ENCODE assay signal across 1 cellular context in the genomic region with DNA sequence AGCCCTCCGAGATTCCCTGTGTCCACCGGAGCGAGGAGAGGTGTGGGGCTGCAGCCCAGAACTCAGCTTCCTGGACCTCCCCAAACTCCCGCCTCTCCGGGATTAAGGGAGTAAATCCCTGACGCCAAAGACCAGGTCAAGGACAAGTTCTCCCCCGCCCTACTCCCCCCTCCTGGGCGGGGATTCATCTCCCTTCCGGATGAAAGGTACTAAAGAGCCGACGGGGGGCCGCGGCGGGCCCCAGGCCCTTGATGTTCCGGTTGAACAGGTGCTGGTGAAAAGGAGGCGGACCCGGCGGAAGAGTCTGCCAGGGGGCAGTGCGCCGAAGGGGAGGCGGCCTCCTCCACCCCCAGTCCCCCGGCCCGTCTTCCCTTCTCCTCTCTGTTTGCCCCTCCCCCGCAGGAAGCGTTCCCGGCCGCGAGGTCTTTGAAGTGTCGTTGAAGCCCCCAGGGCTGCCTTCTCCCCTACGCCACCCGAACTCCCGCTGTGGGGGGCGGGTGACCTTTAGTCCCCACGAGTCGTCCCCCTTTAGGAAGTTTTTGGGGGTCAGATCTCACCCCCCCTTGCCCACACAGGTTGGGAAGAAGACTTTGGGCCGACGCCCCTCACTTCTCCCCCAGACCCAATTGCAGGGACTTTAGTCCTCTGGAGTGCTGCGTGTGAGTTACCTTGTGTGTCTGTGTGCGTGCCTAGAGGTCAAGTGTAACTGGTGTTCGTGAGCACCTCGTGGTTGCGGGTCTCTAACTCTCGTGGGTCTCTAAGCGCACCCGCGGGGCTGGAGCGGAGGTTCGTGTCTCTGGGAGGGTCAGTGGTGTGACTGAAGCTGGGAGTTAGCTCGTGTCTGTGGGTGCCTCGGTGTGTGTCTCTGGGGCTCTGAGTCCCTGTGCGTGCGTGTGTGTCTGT.
TF ChIP-seq lines count a peak whose summit lies in the region.

No MANE protein-coding gene starts in this region.

TF ChIP-seq in K562, 482 proteins besides CTCF, POLR2A, EP300 and RAD21 (continued from another document and continues in another):
- TF ChIP-seq, protein P1, sequence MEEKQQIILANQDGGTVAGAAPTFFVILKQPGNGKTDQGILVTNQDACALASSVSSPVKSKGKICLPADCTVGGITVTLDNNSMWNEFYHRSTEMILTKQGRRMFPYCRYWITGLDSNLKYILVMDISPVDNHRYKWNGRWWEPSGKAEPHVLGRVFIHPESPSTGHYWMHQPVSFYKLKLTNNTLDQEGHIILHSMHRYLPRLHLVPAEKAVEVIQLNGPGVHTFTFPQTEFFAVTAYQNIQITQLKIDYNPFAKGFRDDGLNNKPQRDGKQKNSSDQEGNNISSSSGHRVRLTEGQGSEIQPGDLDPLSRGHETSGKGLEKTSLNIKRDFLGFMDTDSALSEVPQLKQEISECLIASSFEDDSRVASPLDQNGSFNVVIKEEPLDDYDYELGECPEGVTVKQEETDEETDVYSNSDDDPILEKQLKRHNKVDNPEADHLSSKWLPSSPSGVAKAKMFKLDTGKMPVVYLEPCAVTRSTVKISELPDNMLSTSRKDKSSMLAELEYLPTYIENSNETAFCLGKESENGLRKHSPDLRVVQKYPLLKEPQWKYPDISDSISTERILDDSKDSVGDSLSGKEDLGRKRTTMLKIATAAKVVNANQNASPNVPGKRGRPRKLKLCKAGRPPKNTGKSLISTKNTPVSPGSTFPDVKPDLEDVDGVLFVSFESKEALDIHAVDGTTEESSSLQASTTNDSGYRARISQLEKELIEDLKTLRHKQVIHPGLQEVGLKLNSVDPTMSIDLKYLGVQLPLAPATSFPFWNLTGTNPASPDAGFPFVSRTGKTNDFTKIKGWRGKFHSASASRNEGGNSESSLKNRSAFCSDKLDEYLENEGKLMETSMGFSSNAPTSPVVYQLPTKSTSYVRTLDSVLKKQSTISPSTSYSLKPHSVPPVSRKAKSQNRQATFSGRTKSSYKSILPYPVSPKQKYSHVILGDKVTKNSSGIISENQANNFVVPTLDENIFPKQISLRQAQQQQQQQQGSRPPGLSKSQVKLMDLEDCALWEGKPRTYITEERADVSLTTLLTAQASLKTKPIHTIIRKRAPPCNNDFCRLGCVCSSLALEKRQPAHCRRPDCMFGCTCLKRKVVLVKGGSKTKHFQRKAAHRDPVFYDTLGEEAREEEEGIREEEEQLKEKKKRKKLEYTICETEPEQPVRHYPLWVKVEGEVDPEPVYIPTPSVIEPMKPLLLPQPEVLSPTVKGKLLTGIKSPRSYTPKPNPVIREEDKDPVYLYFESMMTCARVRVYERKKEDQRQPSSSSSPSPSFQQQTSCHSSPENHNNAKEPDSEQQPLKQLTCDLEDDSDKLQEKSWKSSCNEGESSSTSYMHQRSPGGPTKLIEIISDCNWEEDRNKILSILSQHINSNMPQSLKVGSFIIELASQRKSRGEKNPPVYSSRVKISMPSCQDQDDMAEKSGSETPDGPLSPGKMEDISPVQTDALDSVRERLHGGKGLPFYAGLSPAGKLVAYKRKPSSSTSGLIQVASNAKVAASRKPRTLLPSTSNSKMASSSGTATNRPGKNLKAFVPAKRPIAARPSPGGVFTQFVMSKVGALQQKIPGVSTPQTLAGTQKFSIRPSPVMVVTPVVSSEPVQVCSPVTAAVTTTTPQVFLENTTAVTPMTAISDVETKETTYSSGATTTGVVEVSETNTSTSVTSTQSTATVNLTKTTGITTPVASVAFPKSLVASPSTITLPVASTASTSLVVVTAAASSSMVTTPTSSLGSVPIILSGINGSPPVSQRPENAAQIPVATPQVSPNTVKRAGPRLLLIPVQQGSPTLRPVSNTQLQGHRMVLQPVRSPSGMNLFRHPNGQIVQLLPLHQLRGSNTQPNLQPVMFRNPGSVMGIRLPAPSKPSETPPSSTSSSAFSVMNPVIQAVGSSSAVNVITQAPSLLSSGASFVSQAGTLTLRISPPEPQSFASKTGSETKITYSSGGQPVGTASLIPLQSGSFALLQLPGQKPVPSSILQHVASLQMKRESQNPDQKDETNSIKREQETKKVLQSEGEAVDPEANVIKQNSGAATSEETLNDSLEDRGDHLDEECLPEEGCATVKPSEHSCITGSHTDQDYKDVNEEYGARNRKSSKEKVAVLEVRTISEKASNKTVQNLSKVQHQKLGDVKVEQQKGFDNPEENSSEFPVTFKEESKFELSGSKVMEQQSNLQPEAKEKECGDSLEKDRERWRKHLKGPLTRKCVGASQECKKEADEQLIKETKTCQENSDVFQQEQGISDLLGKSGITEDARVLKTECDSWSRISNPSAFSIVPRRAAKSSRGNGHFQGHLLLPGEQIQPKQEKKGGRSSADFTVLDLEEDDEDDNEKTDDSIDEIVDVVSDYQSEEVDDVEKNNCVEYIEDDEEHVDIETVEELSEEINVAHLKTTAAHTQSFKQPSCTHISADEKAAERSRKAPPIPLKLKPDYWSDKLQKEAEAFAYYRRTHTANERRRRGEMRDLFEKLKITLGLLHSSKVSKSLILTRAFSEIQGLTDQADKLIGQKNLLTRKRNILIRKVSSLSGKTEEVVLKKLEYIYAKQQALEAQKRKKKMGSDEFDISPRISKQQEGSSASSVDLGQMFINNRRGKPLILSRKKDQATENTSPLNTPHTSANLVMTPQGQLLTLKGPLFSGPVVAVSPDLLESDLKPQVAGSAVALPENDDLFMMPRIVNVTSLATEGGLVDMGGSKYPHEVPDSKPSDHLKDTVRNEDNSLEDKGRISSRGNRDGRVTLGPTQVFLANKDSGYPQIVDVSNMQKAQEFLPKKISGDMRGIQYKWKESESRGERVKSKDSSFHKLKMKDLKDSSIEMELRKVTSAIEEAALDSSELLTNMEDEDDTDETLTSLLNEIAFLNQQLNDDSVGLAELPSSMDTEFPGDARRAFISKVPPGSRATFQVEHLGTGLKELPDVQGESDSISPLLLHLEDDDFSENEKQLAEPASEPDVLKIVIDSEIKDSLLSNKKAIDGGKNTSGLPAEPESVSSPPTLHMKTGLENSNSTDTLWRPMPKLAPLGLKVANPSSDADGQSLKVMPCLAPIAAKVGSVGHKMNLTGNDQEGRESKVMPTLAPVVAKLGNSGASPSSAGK (IDR thresholded peaks at IDR 0.05): peak; percentile 76
- TF ChIP-seq ZNF589 (CRISPR knock-in tag; IDR thresholded peaks at IDR 0.05; ENCODE audit: low read depth) (0 out of 2 replicates have a peak, but pooled peaks have one; percentile 37), ZBTB8A (IDR thresholded peaks at IDR 0.05; ENCODE audit: partially characterized antibody) (no peak), TRIM28 (IDR thresholded peaks at IDR 0.05) (peak; percentile 48; the same call in 1 of the 2 replicates), RNF2 (IDR thresholded peaks at IDR 0.05) (peak; percentile 41), PCBP1 (IDR thresholded peaks at IDR 0.05; ENCODE audit: low read depth, low read length, poor library complexity, severe bottlenecking) (no peak), SMAD1 (IDR thresholded peaks at IDR 0.05; ENCODE audit: low read depth, low read length, partially characterized antibody) (peak; percentile 75), E2F6 (IDR thresholded peaks at IDR 0.05; ENCODE audit: borderline replicate concordance in 1 of 2, extremely low read depth in 1 of 2, insufficient read depth in 1 of 2, insufficient read length in 1 of 2, low read depth in 1 of 2, low read length in 1 of 2, poor library complexity in 1 of 2, severe bottlenecking in 1 of 2) (peak in 1 of 2 experiments; percentile 48), NR4A1 (CRISPR knock-in tag; IDR thresholded peaks at IDR 0.05) (no peak), NR4A1 (tag; IDR thresholded peaks at IDR 0.05) (peak; percentile 23; the same call in 1 of the 2 replicates), JUND (IDR thresholded peaks at IDR 0.05; ENCODE audit: borderline replicate concordance, low read depth, low read length) (peak; percentile 38; the same call in 1 of the 2 replicates), JUND (tag; IDR thresholded peaks at IDR 0.05; ENCODE audit: borderline replicate concordance, low read depth, low read length) (no peak; the same call in 2 of the 3 replicates), SREBF1 (IDR thresholded peaks at IDR 0.05; ENCODE audit: borderline replicate concordance, low read depth, low read length) (no peak), SIN3A (IDR thresholded peaks at IDR 0.05; ENCODE audit: borderline replicate concordance in 2 of 2, control insufficient read depth in 1 of 2, low read depth in 2 of 2, low read length in 2 of 2) (peak in 1 of 2 experiments; percentile 76; a peak in 1 of 4 replicates), CCNT2 (IDR thresholded peaks at IDR 0.05; ENCODE audit: borderline replicate concordance, extremely low read depth, insufficient read length, low read depth, low read length) (peak; percentile 49), ETS1 (conservative IDR thresholded peaks at IDR 0.05; ENCODE audit: control insufficient read depth, low read depth, low read length) (peak; percentile 57), TAF1 (IDR thresholded peaks at IDR 0.05; ENCODE audit: control insufficient read depth, extremely low read depth, insufficient read depth, low read length, severe bottlenecking) (peak; percentile 52), NR2C2 (CRISPR knock-in tag; IDR thresholded peaks at IDR 0.05) (no peak), NR2C2 (tag; IDR thresholded peaks at IDR 0.05) (peak; percentile 64), ELF1 (tag; IDR thresholded peaks at IDR 0.05) (peak; percentile 75), NFRKB (IDR thresholded peaks at IDR 0.05; ENCODE audit: low read depth) (peak; percentile 84), GATAD2B (IDR thresholded peaks at IDR 0.05; ENCODE audit: borderline replicate concordance) (no peak), ZNF311 (CRISPR knock-in tag; IDR thresholded peaks at IDR 0.05) (no peak), MYBL2 (IDR thresholded peaks at IDR 0.05; ENCODE audit: low read depth) (no peak), MYBL2 (CRISPR knock-in tag; IDR thresholded peaks at IDR 0.05; ENCODE audit: borderline replicate concordance) (no peak)
- TF ChIP-seq, protein P2, sequence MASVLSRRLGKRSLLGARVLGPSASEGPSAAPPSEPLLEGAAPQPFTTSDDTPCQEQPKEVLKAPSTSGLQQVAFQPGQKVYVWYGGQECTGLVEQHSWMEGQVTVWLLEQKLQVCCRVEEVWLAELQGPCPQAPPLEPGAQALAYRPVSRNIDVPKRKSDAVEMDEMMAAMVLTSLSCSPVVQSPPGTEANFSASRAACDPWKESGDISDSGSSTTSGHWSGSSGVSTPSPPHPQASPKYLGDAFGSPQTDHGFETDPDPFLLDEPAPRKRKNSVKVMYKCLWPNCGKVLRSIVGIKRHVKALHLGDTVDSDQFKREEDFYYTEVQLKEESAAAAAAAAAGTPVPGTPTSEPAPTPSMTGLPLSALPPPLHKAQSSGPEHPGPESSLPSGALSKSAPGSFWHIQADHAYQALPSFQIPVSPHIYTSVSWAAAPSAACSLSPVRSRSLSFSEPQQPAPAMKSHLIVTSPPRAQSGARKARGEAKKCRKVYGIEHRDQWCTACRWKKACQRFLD (CRISPR knock-in tag; IDR thresholded peaks at IDR 0.05): peak; percentile 39; the same call in 1 of the 2 replicates
- TF ChIP-seq, protein P3, sequence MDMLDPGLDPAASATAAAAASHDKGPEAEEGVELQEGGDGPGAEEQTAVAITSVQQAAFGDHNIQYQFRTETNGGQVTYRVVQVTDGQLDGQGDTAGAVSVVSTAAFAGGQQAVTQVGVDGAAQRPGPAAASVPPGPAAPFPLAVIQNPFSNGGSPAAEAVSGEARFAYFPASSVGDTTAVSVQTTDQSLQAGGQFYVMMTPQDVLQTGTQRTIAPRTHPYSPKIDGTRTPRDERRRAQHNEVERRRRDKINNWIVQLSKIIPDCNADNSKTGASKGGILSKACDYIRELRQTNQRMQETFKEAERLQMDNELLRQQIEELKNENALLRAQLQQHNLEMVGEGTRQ (CRISPR knock-in tag; IDR thresholded peaks at IDR 0.05): 0 out of 2 replicates have a peak, but pooled peaks have one; percentile 15
- TF ChIP-seq, protein P4, sequence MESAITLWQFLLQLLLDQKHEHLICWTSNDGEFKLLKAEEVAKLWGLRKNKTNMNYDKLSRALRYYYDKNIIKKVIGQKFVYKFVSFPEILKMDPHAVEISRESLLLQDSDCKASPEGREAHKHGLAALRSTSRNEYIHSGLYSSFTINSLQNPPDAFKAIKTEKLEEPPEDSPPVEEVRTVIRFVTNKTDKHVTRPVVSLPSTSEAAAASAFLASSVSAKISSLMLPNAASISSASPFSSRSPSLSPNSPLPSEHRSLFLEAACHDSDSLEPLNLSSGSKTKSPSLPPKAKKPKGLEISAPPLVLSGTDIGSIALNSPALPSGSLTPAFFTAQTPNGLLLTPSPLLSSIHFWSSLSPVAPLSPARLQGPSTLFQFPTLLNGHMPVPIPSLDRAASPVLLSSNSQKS (CRISPR knock-in tag; IDR thresholded peaks at IDR 0.05): no peak
- TF ChIP-seq, protein P5, sequence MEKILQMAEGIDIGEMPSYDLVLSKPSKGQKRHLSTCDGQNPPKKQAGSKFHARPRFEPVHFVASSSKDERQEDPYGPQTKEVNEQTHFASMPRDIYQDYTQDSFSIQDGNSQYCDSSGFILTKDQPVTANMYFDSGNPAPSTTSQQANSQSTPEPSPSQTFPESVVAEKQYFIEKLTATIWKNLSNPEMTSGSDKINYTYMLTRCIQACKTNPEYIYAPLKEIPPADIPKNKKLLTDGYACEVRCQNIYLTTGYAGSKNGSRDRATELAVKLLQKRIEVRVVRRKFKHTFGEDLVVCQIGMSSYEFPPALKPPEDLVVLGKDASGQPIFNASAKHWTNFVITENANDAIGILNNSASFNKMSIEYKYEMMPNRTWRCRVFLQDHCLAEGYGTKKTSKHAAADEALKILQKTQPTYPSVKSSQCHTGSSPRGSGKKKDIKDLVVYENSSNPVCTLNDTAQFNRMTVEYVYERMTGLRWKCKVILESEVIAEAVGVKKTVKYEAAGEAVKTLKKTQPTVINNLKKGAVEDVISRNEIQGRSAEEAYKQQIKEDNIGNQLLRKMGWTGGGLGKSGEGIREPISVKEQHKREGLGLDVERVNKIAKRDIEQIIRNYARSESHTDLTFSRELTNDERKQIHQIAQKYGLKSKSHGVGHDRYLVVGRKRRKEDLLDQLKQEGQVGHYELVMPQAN (IDR thresholded peaks at IDR 0.05; ENCODE audit: borderline replicate concordance): 0 out of 2 replicates have a peak, but pooled peaks have one; percentile 12
- TF ChIP-seq, protein P6, sequence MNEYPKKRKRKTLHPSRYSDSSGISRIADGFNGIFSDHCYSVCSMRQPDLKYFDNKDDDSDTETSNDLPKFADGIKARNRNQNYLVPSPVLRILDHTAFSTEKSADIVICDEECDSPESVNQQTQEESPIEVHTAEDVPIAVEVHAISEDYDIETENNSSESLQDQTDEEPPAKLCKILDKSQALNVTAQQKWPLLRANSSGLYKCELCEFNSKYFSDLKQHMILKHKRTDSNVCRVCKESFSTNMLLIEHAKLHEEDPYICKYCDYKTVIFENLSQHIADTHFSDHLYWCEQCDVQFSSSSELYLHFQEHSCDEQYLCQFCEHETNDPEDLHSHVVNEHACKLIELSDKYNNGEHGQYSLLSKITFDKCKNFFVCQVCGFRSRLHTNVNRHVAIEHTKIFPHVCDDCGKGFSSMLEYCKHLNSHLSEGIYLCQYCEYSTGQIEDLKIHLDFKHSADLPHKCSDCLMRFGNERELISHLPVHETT (CRISPR knock-in tag; conservative IDR thresholded peaks at IDR 0.05 in 1 of 2, IDR thresholded peaks at IDR 0.05 in 1 of 2): peak in 1 of 2 experiments; percentile 71; a peak in 1 of 4 replicates
